ENCODE assay signal across 12 cellular contexts in the genomic region with DNA sequence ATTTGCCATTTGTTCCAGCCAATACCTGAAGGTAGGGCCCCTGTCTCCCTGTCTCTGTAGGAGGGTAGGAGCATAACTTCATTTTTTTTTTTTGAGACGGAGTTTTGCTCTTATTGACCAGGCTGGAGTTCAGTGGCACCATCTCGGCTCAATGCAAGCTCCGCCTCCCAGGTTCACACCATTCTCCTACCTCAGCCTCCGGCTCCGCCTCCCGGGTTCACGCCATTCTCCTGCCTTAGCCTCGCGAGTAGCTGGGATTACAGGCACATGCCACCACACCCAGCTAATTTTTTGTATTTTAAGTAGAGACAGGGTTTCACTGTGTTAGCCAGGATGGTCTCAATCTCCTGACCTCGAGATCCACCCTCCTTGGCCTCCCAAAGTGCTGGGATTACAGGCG. TPM values are rescaled to one million over a fixed set of nuclear protein-coding genes. Genes with fewer than 3 reads are reported as not detected.
DNase-seq lines count a peak whose midpoint lies in the region; ATAC-seq, FAIRE-seq and TF ChIP-seq lines count a peak whose summit lies in the region.
"Not testable (repeated sequence)": the region's sequence is repeated elsewhere in the genome, so short reads cannot be mapped to it uniquely, and the experiment has no call there.
"Had no signal": no experiment of that assay in that cellular context is flagged by ENCODE, and none has a peak within 500 bp of the region (broad histone marks: within the 10 kb centered on the region; RNA-seq: fewer than 3 reads in every experiment).

No MANE protein-coding gene starts in this region.

- H3K4me3 ChIP-seq in Caco-2 (ENCODE audit: low read depth, low read length); GM23338; H1 (ENCODE audit: extremely low read depth in 1 of 4, insufficient read depth in 2 of 4, low read depth in 3 of 4, low read length in 4 of 4): not testable (repeated sequence)

- 0 out of 2 replicates have a peak overlapping the region, but pooled peaks have one; percentile 59 for H3K4me2 ChIP-seq in GM23338
- not testable (repeated sequence) for H3K4me2 ChIP-seq in H1 (ENCODE audit: insufficient read depth in 1 of 2, low read depth in 2 of 2, low read length in 2 of 2)

- CTCF ChIA-PET in Caco-2 (lab: Charles Lee) (interaction anchor here (0.8 kb wide), 1 partner anchor 162 kb away, joined by 3 read pairs; no protein-coding TSS in a partner anchor), WTC11 (lab: Charles Lee) (interaction anchor here (0.8 to 3.3 kb wide), 2 partner anchors 9 to 29 kb away, joined by 4 to 18 read pairs; no protein-coding TSS in a partner anchor), H1 (lab: Charles Lee; ENCODE audit: partially characterized antibody) (interaction anchor here (0.5 to 2.7 kb wide), 7 partner anchors 9 to 54 kb away, joined by 3 to 19 read pairs (median 6); no protein-coding TSS in a partner anchor)

- H3K9me3 ChIP-seq in Caco-2; H1 (ENCODE audit: insufficient read depth in 2 of 2, low read depth in 1 of 2, low read length in 1 of 2): not testable (repeated sequence)

- not testable (repeated sequence) for FAIRE-seq in H1 (lab: Jason Lieb, UNC)

- not testable (repeated sequence) for H3K9ac ChIP-seq in H1 (replicated peaks in 1 of 4; ENCODE audit: extremely low read depth in 1 of 4, low read depth in 3 of 4, low read length in 3 of 4)

- H3K23ac ChIP-seq in H1 (ENCODE audit: insufficient read length), result not testable (repeated sequence)

- POLR2A ChIA-PET in Caco-2 (lab: Charles Lee); WTC11 (lab: Charles Lee): not testable (repeated sequence)
- POLR2A ChIA-PET in H1 (lab: Charles Lee; ENCODE audit: partially characterized antibody), result interaction anchor here (2.2 to 2.4 kb wide), 2 partner anchors 9 to 15 kb away, joined by 9 to 12 read pairs; partner anchors contain the start of gene NAAA

- DNase-seq in Caco-2, result peak in 1 of 2 experiments; percentile 18
- DNase-seq in GM23338 (ENCODE audit: low spot score), result not testable (repeated sequence)
- peak; percentile 82 for DNase-seq in NCI-H146 (lab: John Stamatoyannopoulos, UW)
- DNase-seq in NCI-H69 (lab: John Stamatoyannopoulos, UW), result peak; percentile 84
- peak; percentile 53 for DNase-seq in WTC11 (ENCODE audit: low spot score)
- DNase-seq in H1 (ENCODE audit: low read depth in 1 of 2, low spot score in 2 of 2), result peak in 1 of 2 experiments; percentile 48

- not testable (repeated sequence) for H4K91ac ChIP-seq in H1 (replicated peaks; ENCODE audit: insufficient read length, low read length)

- H3K36me3 ChIP-seq in Caco-2 (ENCODE audit: control insufficient read depth, insufficient read depth, low read length); GM23338 (ENCODE audit: insufficient read depth); H1 (ENCODE audit: control insufficient read depth in 2 of 4, insufficient read depth in 4 of 4, low read length in 3 of 4): not testable (repeated sequence)

- not testable (repeated sequence) for H3K9me2 ChIP-seq in GM23338 (ENCODE audit: insufficient read depth)

- 91% methylated on average over 11 of the region's 11 CpGs; no CpG with 5 or more reads in 1 of the 2 experiments for WGBS in H1 (ENCODE audit: extremely low coverage in 1 of 2, insufficient coverage in 1 of 2, insufficient read length in 1 of 2, insufficient replicate concordance in 2 of 2, low coverage in 1 of 2, low lambda C conversion rate in 2 of 2, missing lambda C conversion rate in 1 of 2), 2 experiments

- not testable (repeated sequence) for H3K79me1 ChIP-seq in H1 (ENCODE audit: low read depth, low read length)

- not testable (repeated sequence) for H3K56ac ChIP-seq in H1 (replicated peaks; ENCODE audit: insufficient read length, low read depth, low read length)

- not testable (repeated sequence) for TF ChIP-seq POLR2A in H1 (IDR thresholded peaks at IDR 0.05; ENCODE audit: control extremely low read depth in 1 of 2, low read depth in 2 of 2, low read length in 2 of 2)

- not testable (repeated sequence) for H2BK20ac ChIP-seq in H1 (ENCODE audit: low read length)

- H3K4ac ChIP-seq in H1 (replicated peaks; ENCODE audit: insufficient read length, low read depth, low read length), result not testable (repeated sequence)

- peaks cover 12% of the 10 kb centered on the region for H3K4me1 ChIP-seq in Caco-2
- not testable (repeated sequence) for H3K4me1 ChIP-seq in GM23338 (ENCODE audit: insufficient read depth); H1 (replicated peaks in 1 of 4; ENCODE audit: control insufficient read depth in 3 of 4, insufficient read depth in 4 of 4, low read length in 3 of 4)

- H2BK12ac ChIP-seq in H1 (ENCODE audit: low read depth, low read length), result not testable (repeated sequence)

- H2AFZ ChIP-seq in GM23338; H1 (ENCODE audit: low read length): not testable (repeated sequence)

- not testable (repeated sequence) for TF ChIP-seq EP300 in H1 (IDR thresholded peaks at IDR 0.05; ENCODE audit: borderline replicate concordance in 1 of 2, low read depth in 2 of 2, low read length in 2 of 2)

- intact Hi-C loops in Caco-2 (cut with micrococcal nuclease; ENCODE audit: unreplicated experiment), result not testable (repeated sequence)

- H4K8ac ChIP-seq in H1 (ENCODE audit: extremely low read depth, insufficient read depth, low read length), result not testable (repeated sequence)

- H2BK120ac ChIP-seq in H1 (replicated peaks; ENCODE audit: low read depth, low read length), result not testable (repeated sequence)

- not testable (repeated sequence) for H3K36me3 Mint-ChIP-seq in Caco-2 (ENCODE audit: insufficient read depth, unreplicated experiment)
- peaks cover 43% of the 10 kb centered on the region for H3K36me3 Mint-ChIP-seq in GM23338 (ENCODE audit: low read depth)
- H3K36me3 Mint-ChIP-seq in WTC11, result peaks cover 17% of the 10 kb centered on the region

- not testable (repeated sequence) for H3K79me2 ChIP-seq in GM23338 (replicated peaks; ENCODE audit: insufficient read depth); H1 (ENCODE audit: control insufficient read depth in 1 of 2, insufficient read depth in 2 of 2, low read length in 2 of 2)

- not testable (repeated sequence) for H3K9me3 Mint-ChIP-seq in Caco-2 (ENCODE audit: unreplicated experiment); GM23338; WTC11

- H2BK5ac ChIP-seq in H1 (ENCODE audit: low read depth, low read length), result not testable (repeated sequence)

- H3F3A ChIP-seq in GM23338 (replicated peaks; ENCODE audit: low read depth), result not testable (repeated sequence)

- H3K27me3 Mint-ChIP-seq in Caco-2 (ENCODE audit: insufficient read depth, unreplicated experiment); GM23338 (ENCODE audit: insufficient read depth, low read depth, poor library complexity); WTC11 (ENCODE audit: low read depth): not testable (repeated sequence)

- H3K18ac ChIP-seq in H1 (ENCODE audit: extremely low read depth, low read length), result not testable (repeated sequence)

- peak overlapping the region; percentile 6 for H3K27ac Mint-ChIP-seq in Caco-2 (ENCODE audit: unreplicated experiment)
- not testable (repeated sequence) for H3K27ac Mint-ChIP-seq in GM23338
- H3K27ac Mint-ChIP-seq in WTC11, result 0 out of 2 replicates have a peak overlapping the region, but pooled peaks have one; percentile 30

- not testable (repeated sequence) for H3K23me2 ChIP-seq in H1 (ENCODE audit: low read depth, low read length)

- not testable (repeated sequence) for H4K20me1 ChIP-seq in GM23338 (replicated peaks; ENCODE audit: insufficient read depth); H1 (replicated peaks in 1 of 2; ENCODE audit: control insufficient read depth in 1 of 2, insufficient read depth in 2 of 2, low read length in 2 of 2)

- not testable (repeated sequence) for H3K14ac ChIP-seq in H1 (ENCODE audit: insufficient read length)

- not testable (repeated sequence) for H3K4me3 Mint-ChIP-seq in Caco-2 (ENCODE audit: unreplicated experiment); GM23338; WTC11

- H3K27ac ChIP-seq in 22Rv1 (peak overlapping the region; percentile 52), GM23338 (ENCODE audit: low read depth) (peak overlapping the region; percentile 63; the same call in 1 of the 2 replicates)
- H3K27ac ChIP-seq in H1 (ENCODE audit: low read depth, low read length), result not testable (repeated sequence)

- not testable (repeated sequence) for H3K27me3 ChIP-seq in Caco-2 (replicated peaks; ENCODE audit: control insufficient read depth, insufficient read depth, low read length); GM23338 (ENCODE audit: insufficient read depth); H1 (replicated peaks in 1 of 4; ENCODE audit: control insufficient read depth in 3 of 4, extremely low read depth in 1 of 4, insufficient read depth in 3 of 4, low read length in 3 of 4)

- peaks cover 19% of the 10 kb centered on the region for H3K4me1 Mint-ChIP-seq in Caco-2 (ENCODE audit: low read depth, unreplicated experiment)
- H3K4me1 Mint-ChIP-seq in GM23338, result peaks cover 22% of the 10 kb centered on the region
- H3K4me1 Mint-ChIP-seq in WTC11, result peaks cover 31% of the 10 kb centered on the region

- not testable (repeated sequence) for H2AK5ac ChIP-seq in H1 (ENCODE audit: low read depth, low read length)

- not testable (repeated sequence) for H4K5ac ChIP-seq in H1 (ENCODE audit: insufficient read length, low read depth, low read length)

- TF ChIP-seq RAD21 in H1 (IDR thresholded peaks at IDR 0.05 in 1 of 2, conservative IDR thresholded peaks at IDR 0.05 in 1 of 2; ENCODE audit: low read depth in 2 of 2, low read length in 2 of 2), result not testable (repeated sequence)

- not testable (repeated sequence) for H2BK15ac ChIP-seq in H1 (ENCODE audit: low read length)

- ATAC-seq in GM23338 (peak; percentile 63), WTC11 (peak; percentile 77)

- not testable (repeated sequence) for BruUV-seq in Caco-2 (replicated peaks; lab: Mats Ljungman, UMichigan)

- TF ChIP-seq CTCF in 22Rv1 (IDR thresholded peaks at IDR 0.05); Caco-2 (IDR thresholded peaks at IDR 0.05; ENCODE audit: insufficient read depth in 1 of 2, low read depth in 1 of 2, low read length in 1 of 2, severe bottlenecking in 1 of 2, unreplicated experiment in 1 of 2); GM23338 (conservative IDR thresholded peaks at IDR 0.05; ENCODE audit: low read depth in 2 of 2); WTC11 (IDR thresholded peaks at IDR 0.05); H1 (IDR thresholded peaks at IDR 0.05; ENCODE audit: control extremely low read depth in 1 of 3, insufficient read depth in 1 of 3, low read depth in 1 of 3, low read length in 3 of 3): not testable (repeated sequence)

RNA-seq across cellular contexts. Expression of gene NAAA, which starts 15.9 kb away (rescaled TPM):
- 11.2 and 11.8 TPM in 2 replicates for total RNA-seq in Caco-2 (2022)
- 36.6 and 38.1 TPM in 2 replicates for total RNA-seq in GM23338 (2014; rRNA removed; shearing (Covaris generic))
- polyA plus RNA-seq in GM23338 (2016; fragmentation: Nextera tagmentation; extraction: Ambion mirVana), result 10.3 and 13.2 TPM in 2 replicates
- total RNA-seq in WTC11 (2021), result 7.1 to 9.0 TPM (median 8.2 TPM) in 3 replicates
- total RNA-seq in H1 (2021; fragmentation: NEBNext Ultra II Directional; extraction: Animal tissue kit (Norgen Biotek cat#: 25700)), result 9.4 and 13.0 TPM in 2 replicates
- 12.5 and 15.0 TPM in 2 replicates for polyA plus RNA-seq in H1 (2011; rRNA removed)
- 13.1 TPM for polyA plus RNA-seq in H1 (2011; cell fraction: cytosol; rRNA removed)
- polyA plus RNA-seq in H1 (2011; cell fraction: nucleus; rRNA removed), result 9.3 TPM
- 7.7 to 10.6 TPM (median 9.9 TPM) in 4 replicates for polyA plus RNA-seq in H1 (2012, experiment 1 of 2)
- polyA plus RNA-seq in H1 (2012, experiment 2 of 2), result 3.9 TPM
- 12.5 TPM for polyA plus RNA-seq in H1 (2013, experiment 1 of 2)
- polyA plus RNA-seq in H1 (2013, experiment 2 of 2), result 15.8 TPM
- polyA minus RNA-seq in H1 (2011; rRNA and poly(A)+ RNA removed), result 13.5 and 14.5 TPM in 2 replicates
- 4.1 TPM for polyA minus RNA-seq in H1 (2011; cell fraction: cytosol; rRNA and poly(A)+ RNA removed)
- 13.7 TPM for polyA minus RNA-seq in H1 (2011; cell fraction: nucleus; rRNA and poly(A)+ RNA removed)

RNA-seq across cellular contexts. Expression of gene PPEF2, which starts 22.7 kb away (rescaled TPM):
- total RNA-seq in Caco-2 (2022) (not detected in 2 replicates), WTC11 (2021) (0.16 TPM in 1 of 3 replicates, not detected in the others)
- 0.58 TPM in 1 of 2 replicates, not detected in the other for total RNA-seq in GM23338 (2014; rRNA removed; shearing (Covaris generic))
- polyA plus RNA-seq in GM23338 (2016; fragmentation: Nextera tagmentation; extraction: Ambion mirVana) (not detected in 2 replicates), H1 (2011; rRNA removed) (0.03 TPM in 1 of 2 replicates, not detected in the other)
- total RNA-seq in H1 (2021; fragmentation: NEBNext Ultra II Directional; extraction: Animal tissue kit (Norgen Biotek cat#: 25700)), result not detected in 2 replicates
- 0.10 TPM for polyA plus RNA-seq in H1 (2011; cell fraction: cytosol; rRNA removed)
- polyA plus RNA-seq in H1 (2011; cell fraction: nucleus; rRNA removed), result 0.13 TPM
- not detected in 4 replicates for polyA plus RNA-seq in H1 (2012, experiment 1 of 2)
- not detected for polyA plus RNA-seq in H1 (2012, experiment 2 of 2)
- 0.02 TPM for polyA plus RNA-seq in H1 (2013, experiment 1 of 2)
- polyA plus RNA-seq in H1 (2013, experiment 2 of 2), result 0.02 TPM
- not detected in 2 replicates for polyA minus RNA-seq in H1 (2011; rRNA and poly(A)+ RNA removed)
- not detected for polyA minus RNA-seq in H1 (2011; cell fraction: cytosol; rRNA and poly(A)+ RNA removed)
- polyA minus RNA-seq in H1 (2011; cell fraction: nucleus; rRNA and poly(A)+ RNA removed), result not detected
- total RNA-seq: Daoy, H4, H9, HFFc6 had no signal
- polyA plus RNA-seq: CD4-positive, alpha-beta memory T cell had no signal
